Comparison of ENCODE assay signal across 9 cellular contexts in the genomic region with DNA sequence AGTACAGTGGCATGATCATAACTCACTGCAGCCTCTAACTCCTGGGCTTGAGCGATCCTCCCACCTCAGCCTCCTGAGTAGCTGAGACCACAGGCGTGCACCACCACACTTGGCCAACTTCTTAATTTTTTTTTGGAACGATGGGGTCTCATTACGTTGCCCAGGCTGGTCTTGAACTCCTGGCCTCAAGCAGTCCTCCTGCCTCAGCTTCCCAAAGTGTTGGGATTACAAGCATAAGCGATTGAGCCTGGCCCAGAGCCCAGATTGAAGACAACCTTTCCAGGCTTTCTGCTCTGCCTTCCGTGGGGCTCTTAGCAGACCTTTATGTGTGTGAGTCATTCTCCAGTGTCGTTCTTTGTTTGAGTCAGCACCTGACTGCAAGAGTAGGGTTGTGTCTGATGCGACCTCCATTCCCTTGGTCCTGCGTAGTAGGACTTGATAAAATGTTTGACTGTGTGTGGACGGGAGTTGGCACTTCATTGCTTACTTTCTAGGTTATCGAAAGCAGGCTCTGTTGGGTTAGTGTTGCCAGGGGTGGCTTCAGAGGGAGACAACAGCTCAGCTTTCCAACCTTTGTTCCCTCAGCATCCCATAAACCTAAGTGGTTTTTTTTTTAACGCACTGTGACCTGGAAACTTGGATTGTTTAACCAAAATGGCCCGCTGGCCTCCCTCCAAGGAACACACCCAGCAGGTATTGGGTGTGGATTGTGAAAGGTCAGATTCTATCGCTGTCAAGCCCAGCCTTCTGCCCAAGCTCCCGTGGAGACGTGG. TPM values are rescaled to one million over a fixed set of nuclear protein-coding genes. Genes with fewer than 3 reads are reported as not detected.
DNase-seq lines count a peak whose midpoint lies in the region; ATAC-seq and TF ChIP-seq lines count a peak whose summit lies in the region.
"Had no signal": no experiment of that assay in that cellular context is flagged by ENCODE, and none has a peak within 500 bp of the region (broad histone marks: within the 10 kb centered on the region; RNA-seq: fewer than 3 reads in every experiment).

No MANE protein-coding gene starts in this region.

- H3K36me3 Mint-ChIP-seq in activated CD8-positive, alpha-beta memory T cell treated with anti-CD3 and anti-CD28 coated beads, Interleukin-2, amount 10 ng/mL, durations not matched to agents 7 days and 5 days = peaks cover 29% of the 10 kb centered on the region
- H3K36me3 Mint-ChIP-seq in type B pancreatic cell = peaks cover 8% of the 10 kb centered on the region

- no peak overlapping the region for H3K4me3 Mint-ChIP-seq in activated CD8-positive, alpha-beta memory T cell treated with anti-CD3 and anti-CD28 coated beads, Interleukin-2, amount 10 ng/mL, durations not matched to agents 7 days and 5 days
- H3K4me3 Mint-ChIP-seq in type B pancreatic cell = peak overlapping the region; percentile 34
- H3K4me3 Mint-ChIP-seq: neural crest cell had no signal

- no peaks in the 10 kb centered on the region for H3K27me3 Mint-ChIP-seq in activated CD8-positive, alpha-beta memory T cell treated with anti-CD3 and anti-CD28 coated beads, Interleukin-2, amount 10 ng/mL, durations not matched to agents 7 days and 5 days
- H3K27me3 Mint-ChIP-seq in type B pancreatic cell = no peaks in the 10 kb centered on the region

- H3K9me3 Mint-ChIP-seq in activated CD8-positive, alpha-beta memory T cell treated with anti-CD3 and anti-CD28 coated beads, Interleukin-2, amount 10 ng/mL, durations not matched to agents 7 days and 5 days (ENCODE audit: low read depth) = no peaks in the 10 kb centered on the region
- H3K9me3 Mint-ChIP-seq in type B pancreatic cell = no peaks in the 10 kb centered on the region
- H3K9me3 Mint-ChIP-seq: neural crest cell had no signal

- no peak for TF ChIP-seq CTCF in type B pancreatic cell (conservative IDR thresholded peaks at IDR 0.05)

- peaks cover 26% of the 10 kb centered on the region for H3K4me1 Mint-ChIP-seq in activated CD8-positive, alpha-beta memory T cell treated with anti-CD3 and anti-CD28 coated beads, Interleukin-2, amount 10 ng/mL, durations not matched to agents 7 days and 5 days
- H3K4me1 Mint-ChIP-seq in type B pancreatic cell (ENCODE audit: unreplicated experiment) = peaks cover 21% of the 10 kb centered on the region

- peak overlapping the region; percentile 32 for H3K27ac Mint-ChIP-seq in activated CD8-positive, alpha-beta memory T cell treated with anti-CD3 and anti-CD28 coated beads, Interleukin-2, amount 10 ng/mL, durations not matched to agents 7 days and 5 days
- H3K27ac Mint-ChIP-seq in type B pancreatic cell = peak overlapping the region; percentile 85

- CTCF ChIA-PET in activated CD8-positive, alpha-beta memory T cell treated with anti-CD3 and anti-CD28 coated beads, Interleukin-2, amount 10 ng/mL, durations not matched to agents 7 days and 5 days (lab: Charles Lee) = interaction anchor here (0.8 to 1.2 kb wide), 3 partner anchors 26 to 68 kb away, joined by 3 to 4 read pairs (median 3); a partner anchor contains a TSS

- peak; percentile 99 for ATAC-seq in activated CD8-positive, alpha-beta memory T cell treated with anti-CD3 and anti-CD28 coated beads, Interleukin-2, amount 10 ng/mL, durations not matched to agents 7 days and 5 days

- peak; percentile 73 for DNase-seq in activated CD8-positive, alpha-beta memory T cell treated with anti-CD3 and anti-CD28 coated beads, Interleukin-2, amount 10 ng/mL, durations not matched to agents 7 days and 5 days
- DNase-seq in activated CD8-positive, alpha-beta memory T cell treated with anti-CD3 and anti-CD28 coated beads for 24 hours = no peak
- peak; percentile 46 to 53 for DNase-seq in activated T-cell treated with anti-CD3 and anti-CD28 coated beads, Interleukin-2, amount 50 U/mL, for 48 hours
- DNase-seq in kidney tubule cell (ENCODE audit: low spot score) (peak; percentile 87), type B pancreatic cell (ENCODE audit: extremely low spot score, unreplicated experiment) (no peak), KG1 (lab: John Stamatoyannopoulos, UW) (no peak), NOMO-1 (lab: John Stamatoyannopoulos, UW; ENCODE audit: unreplicated experiment in 2 of 2) (no peak), amniotic stem cell (lab: John Stamatoyannopoulos, UW) (no peak)

RNA-seq across cellular contexts. Expression of a gene that starts 26.4 kb away (rescaled TPM):
- 10 to 100 TPM; 34.8 to 36.7 TPM for total RNA-seq in activated CD8-positive, alpha-beta memory T cell treated with anti-CD3 and anti-CD28 coated beads, Interleukin-2, amount 10 ng/mL, durations not matched to agents 7 days and 5 days
- total RNA-seq in type B pancreatic cell (ENCODE audit: low replicate concordance) = 16.2 and 22.5 TPM in 2 replicates

Comparison
In these comparisons a context has a peak if more than half of its experiments do, and no peak if none do; other contexts are left out.
1. DNase-seq: peak in activated CD8-positive, alpha-beta memory T cell treated with anti-CD3 and anti-CD28 coated beads, Interleukin-2, amount 10 ng/mL, durations not matched to agents 7 days and 5 days (single experiment), activated T-cell treated with anti-CD3 and anti-CD28 coated beads, Interleukin-2, amount 50 U/mL, for 48 hours (2 of 2) and kidney tubule cell (single experiment); none in activated CD8-positive, alpha-beta memory T cell treated with anti-CD3 and anti-CD28 coated beads for 24 hours (single experiment), type B pancreatic cell (single experiment), KG1 (single experiment), NOMO-1 (0 of 2) and amniotic stem cell (single experiment).